Comparison of ENCODE assay signal across 13 cellular contexts in genomic region chr7:140238778-140239652, GRCh38.
A peak's percentile ranks its signal among the peaks of the same experiment; 100 is the strongest.
DNase-seq lines count a peak whose midpoint lies in the region; TF ChIP-seq lines count a peak whose summit lies in the region.
"Had no signal": no experiment of that assay in that cellular context is flagged by ENCODE, and none has a peak within 500 bp of the region (broad histone marks: within the 10 kb centered on the region; RNA-seq: fewer than 3 reads in every experiment).

No MANE protein-coding gene starts in this region.

- H3K9me3 ChIP-seq in BE2C, result no peaks in the 10 kb centered on the region
- H3K9me3 ChIP-seq in hepatocyte (ENCODE audit: low read depth), result no peaks in the 10 kb centered on the region
- H3K9me3 ChIP-seq in CD4-positive, alpha-beta memory T cell (ENCODE audit: control insufficient read depth in 1 of 2, low read length in 2 of 2), result no peaks in the 10 kb centered on the region
- no peaks in the 10 kb centered on the region for H3K9me3 ChIP-seq in esophagus muscularis mucosa
- H3K9me3 ChIP-seq in sigmoid colon, result no peaks in the 10 kb centered on the region
- H3K9me3 ChIP-seq: adrenal gland, heart left ventricle, suprapubic skin had no signal

- intact Hi-C loops in CD4-positive, alpha-beta memory T cell (cut with micrococcal nuclease), result no loop called here
- intact Hi-C loops in esophagus muscularis mucosa (cut with DNase I), result no loop called here
- intact Hi-C loops in sigmoid colon (cut with DNase I), result no loop called here

- H4K20me1 ChIP-seq in hepatocyte (ENCODE audit: insufficient read depth, poor library complexity, severe bottlenecking), result no peaks in the 10 kb centered on the region

- no peaks in the 10 kb centered on the region for H3K79me2 ChIP-seq in hepatocyte

- peak; percentile 19 for DNase-seq in BE2C
- peak; percentile 14 for DNase-seq in NCI-H446 treated with DMSO at 0.1 percent for 48 hours (lab: John Stamatoyannopoulos, UW)
- peak; percentile 27 for DNase-seq in hepatocyte (ENCODE audit: low spot score)
- DNase-seq in CD4-positive, alpha-beta memory T cell, result no peak
- DNase-seq in esophagus muscularis mucosa (ENCODE audit: extremely low spot score), result no peak
- DNase-seq in midbrain (lab: John Stamatoyannopoulos, UW), result no peak
- DNase-seq in sigmoid colon, result no peak
- DNase-seq: adrenal gland; effector CD4-positive, alpha-beta T cell; heart left ventricle had no signal

- H3K4me3 ChIP-seq in BE2C (ENCODE audit: low read depth, low read length), result no peak overlapping the region
- H3K4me3 ChIP-seq in hepatocyte, result no peak overlapping the region
- no peak overlapping the region for H3K4me3 ChIP-seq in CD4-positive, alpha-beta memory T cell (ENCODE audit: low read length in 2 of 2)
- H3K4me3 ChIP-seq in esophagus muscularis mucosa, result no peak overlapping the region
- no peak overlapping the region for H3K4me3 ChIP-seq in sigmoid colon
- H3K4me3 ChIP-seq: adrenal gland, heart left ventricle, suprapubic skin had no signal

- H3K4me3 Mint-ChIP-seq in CD4-positive, alpha-beta memory T cell, result no peak overlapping the region
- H3K4me3 Mint-ChIP-seq: T-helper 2 cell treated with Interferon-gamma antibody and Interleukin-4, amounts not matched to agents 5 μg/mL and 100 μg/mL, for 36 hours had no signal

- H3K4me1 Mint-ChIP-seq in CD4-positive, alpha-beta memory T cell, result peaks cover 4 to 11% (median 6%) of the 10 kb centered on the region in 4 donors

- POLR2A ChIA-PET in CD4-positive, alpha-beta memory T cell (lab: Charles Lee; ENCODE audit: partially characterized antibody), result no interaction called here

- no peak for TF ChIP-seq EP300 in Ishikawa (IDR thresholded peaks at IDR 0.05; ENCODE audit: borderline replicate concordance)
- TF ChIP-seq EP300 in esophagus muscularis mucosa (IDR thresholded peaks at IDR 0.05), result no peak
- no peak for TF ChIP-seq EP300 in sigmoid colon (IDR thresholded peaks at IDR 0.05)

- H3K27ac ChIP-seq in hepatocyte, result no peak overlapping the region
- H3K27ac ChIP-seq in CD4-positive, alpha-beta memory T cell (ENCODE audit: low read depth, low read length), result no peak overlapping the region
- H3K27ac ChIP-seq in esophagus muscularis mucosa (replicated peaks in 1 of 4), result no peak overlapping the region
- H3K27ac ChIP-seq in sigmoid colon, result peak overlapping the region in 1 of 4 donors; percentile 26
- H3K27ac ChIP-seq: adrenal gland, heart left ventricle, suprapubic skin had no signal

- TF ChIP-seq POLR2A in esophagus muscularis mucosa (IDR thresholded peaks at IDR 0.05; ENCODE audit: low read depth), result no peak
- TF ChIP-seq POLR2A in sigmoid colon (IDR thresholded peaks at IDR 0.05), result peak in 1 of 2 donors; percentile 41

- H3K4me1 ChIP-seq in BE2C (peaks cover 9% of the 10 kb centered on the region), hepatocyte (ENCODE audit: insufficient read depth) (no peaks in the 10 kb centered on the region), esophagus muscularis mucosa (peaks cover 0 to 5% (median 0%) of the 10 kb centered on the region in 4 donors), sigmoid colon (no peaks in the 10 kb centered on the region)
- peaks cover 9% of the 10 kb centered on the region for H3K4me1 ChIP-seq in CD4-positive, alpha-beta memory T cell (ENCODE audit: insufficient read depth, low read length)
- H3K4me1 ChIP-seq: adrenal gland had no signal

- no peak for TF ChIP-seq RAD21 in Ishikawa (IDR thresholded peaks at IDR 0.05; ENCODE audit: low read depth)

- 89% methylated on average over 15 of the region's 15 CpGs for WGBS in hepatocyte (ENCODE audit: low lambda C conversion rate, missing lambda C conversion rate)
- 77% methylated on average over 11 of the region's 15 CpGs for WGBS in esophagus muscularis mucosa
- 18 to 62% methylated on average over 15 of the region's 15 CpGs for WGBS in sigmoid colon, 2 donors

- H2AFZ ChIP-seq in hepatocyte, result no peak overlapping the region

- CTCF ChIA-PET in CD4-positive, alpha-beta memory T cell (lab: Charles Lee; ENCODE audit: partially characterized antibody), result no interaction called here

- no peak overlapping the region for H3K4me2 ChIP-seq in hepatocyte

- no peaks in the 10 kb centered on the region for H3K36me3 Mint-ChIP-seq in CD4-positive, alpha-beta memory T cell

- H3K27me3 Mint-ChIP-seq in CD4-positive, alpha-beta memory T cell, result no peaks in the 10 kb centered on the region

- no peaks in the 10 kb centered on the region for H3K9me2 ChIP-seq in hepatocyte (replicated peaks; ENCODE audit: insufficient read depth)

- no peaks in the 10 kb centered on the region for H3K9me3 Mint-ChIP-seq in CD4-positive, alpha-beta memory T cell
- H3K9me3 Mint-ChIP-seq: T-helper 2 cell treated with Interferon-gamma antibody and Interleukin-4, amounts not matched to agents 5 μg/mL and 100 μg/mL, for 36 hours had no signal

- no peaks in the 10 kb centered on the region for H3K27me3 ChIP-seq in BE2C
- no peaks in the 10 kb centered on the region for H3K27me3 ChIP-seq in hepatocyte
- H3K27me3 ChIP-seq in CD4-positive, alpha-beta memory T cell (ENCODE audit: insufficient read depth, low read length), result no peaks in the 10 kb centered on the region
- no peaks in the 10 kb centered on the region for H3K27me3 ChIP-seq in esophagus muscularis mucosa
- no peaks in the 10 kb centered on the region for H3K27me3 ChIP-seq in sigmoid colon
- H3K27me3 ChIP-seq: adrenal gland, heart left ventricle, suprapubic skin had no signal

- H3K27ac Mint-ChIP-seq in CD4-positive, alpha-beta memory T cell, result no peak overlapping the region
- H3K27ac Mint-ChIP-seq: T-helper 2 cell treated with Interferon-gamma antibody and Interleukin-4, amounts not matched to agents 5 μg/mL and 100 μg/mL, for 36 hours had no signal

- H3K36me3 ChIP-seq in BE2C (no peaks in the 10 kb centered on the region), hepatocyte (replicated peaks; ENCODE audit: insufficient read depth, low read depth) (no peaks in the 10 kb centered on the region), esophagus muscularis mucosa (no peaks in the 10 kb centered on the region), sigmoid colon (no peaks in the 10 kb centered on the region)
- no peaks in the 10 kb centered on the region for H3K36me3 ChIP-seq in CD4-positive, alpha-beta memory T cell (ENCODE audit: insufficient read depth, low read length)
- H3K36me3 ChIP-seq: adrenal gland, heart left ventricle, suprapubic skin had no signal

- TF ChIP-seq CTCF in BE2C (IDR thresholded peaks at IDR 0.05; ENCODE audit: low read depth, low read length), result no peak
- no peak for TF ChIP-seq CTCF in hepatocyte (IDR thresholded peaks at IDR 0.05; ENCODE audit: poor library complexity)
- no peak for TF ChIP-seq CTCF in esophagus muscularis mucosa (IDR thresholded peaks at IDR 0.05)
- TF ChIP-seq CTCF in sigmoid colon (IDR thresholded peaks at IDR 0.05), result no peak

TF ChIP-seq in Ishikawa, 13 proteins besides CTCF, POLR2A, EP300 and RAD21:
- TF ChIP-seq TCF12 (IDR thresholded peaks at IDR 0.05; ENCODE audit: low read depth) (peak; percentile 4; the same call in 1 of the 2 replicates), USF1 (IDR thresholded peaks at IDR 0.05) (no peak), EGR1 (IDR thresholded peaks at IDR 0.05) (peak; percentile 13; the same call in 1 of the 2 replicates), NFIC (IDR thresholded peaks at IDR 0.05) (peak; percentile 81), FOXM1 (IDR thresholded peaks at IDR 0.05; ENCODE audit: borderline replicate concordance, low read depth) (no peak), CEBPB (IDR thresholded peaks at IDR 0.05) (no peak), CREB1 (IDR thresholded peaks at IDR 0.05; ENCODE audit: low read depth) (no peak)

Comparison
In these comparisons a context has a peak if more than half of its experiments do, and no peak if none do; other contexts are left out.
1. DNase-seq: peak in BE2C (single experiment), NCI-H446 treated with DMSO at 0.1 percent for 48 hours (single experiment) and hepatocyte (single experiment); none in CD4-positive, alpha-beta memory T cell (0 of 5), esophagus muscularis mucosa (single experiment), midbrain (single experiment) and sigmoid colon (single experiment).